ENCODE assay signal across 9 cellular contexts in the genomic region with DNA sequence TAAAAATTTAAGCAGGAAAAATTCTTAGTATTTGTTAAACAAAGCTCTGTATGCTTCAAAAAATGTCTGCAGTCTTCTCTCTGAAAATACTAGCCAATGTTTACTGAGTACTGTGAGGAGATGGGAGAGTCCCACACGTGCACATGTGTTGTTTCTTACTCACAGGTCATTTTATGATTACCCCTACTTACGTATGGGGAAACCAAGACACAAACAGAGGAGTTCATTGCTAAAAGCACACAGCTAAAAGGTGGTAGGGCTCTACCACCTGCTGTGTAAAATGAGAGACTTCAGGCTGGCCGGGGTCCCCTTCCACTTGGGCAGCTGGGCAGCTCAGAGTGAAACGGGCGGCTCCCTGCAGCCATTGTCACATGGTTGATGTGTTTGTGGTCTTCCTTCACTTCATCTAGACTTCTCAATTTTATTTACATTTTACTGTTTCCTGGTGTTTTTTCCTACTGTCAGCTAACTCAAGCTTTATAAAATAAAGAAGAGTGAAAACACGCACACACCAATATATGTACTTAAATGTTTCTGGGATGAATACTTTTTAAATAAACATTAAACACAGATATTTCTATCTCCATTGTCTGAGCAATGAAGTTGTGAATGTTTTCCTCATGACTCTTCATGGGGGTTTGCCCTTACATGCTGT.
A peak's percentile ranks its signal among the peaks of the same experiment; 100 is the strongest.
DNase-seq lines count a peak whose midpoint lies in the region; ATAC-seq and TF ChIP-seq lines count a peak whose summit lies in the region.
"Had no signal": no experiment of that assay in that cellular context is flagged by ENCODE, and none has a peak within 500 bp of the region (broad histone marks: within the 10 kb centered on the region; RNA-seq: fewer than 3 reads in every experiment).

No MANE protein-coding gene starts in this region.

- TF ChIP-seq POLR2A in prostate gland (IDR thresholded peaks at IDR 0.05), result no peak

- no peak for DNase-seq in CD4-positive, CD25-positive, alpha-beta regulatory T cell
- peak; percentile 64 for DNase-seq in brain microvascular endothelial cell
- no peak for DNase-seq in osteocyte (ENCODE audit: extremely low spot score, unreplicated experiment)
- no peak for DNase-seq in prostate gland (ENCODE audit: low spot score)
- no peak for DNase-seq in NCI-H524 (lab: John Stamatoyannopoulos, UW)
- DNase-seq: MG63 had no signal

- H3K4me1 Mint-ChIP-seq in CD4-positive, CD25-positive, alpha-beta regulatory T cell, result peaks cover 23 to 85% (median 65%) of the 10 kb centered on the region in 4 donors
- peaks cover 53 to 74% (median 62%) of the 10 kb centered on the region in 3 donors for H3K4me1 Mint-ChIP-seq in IgD-negative memory B cell
- peaks cover 57% of the 10 kb centered on the region for H3K4me1 Mint-ChIP-seq in osteocyte (ENCODE audit: unreplicated experiment)

- no peaks in the 10 kb centered on the region for H3K9me3 ChIP-seq in CD4-positive, CD25-positive, alpha-beta regulatory T cell (ENCODE audit: control insufficient read depth in 2 of 2, low read length in 2 of 2)
- H3K9me3 ChIP-seq in prostate gland, result no peaks in the 10 kb centered on the region

- peaks cover 84% of the 10 kb centered on the region for H3K4me1 ChIP-seq in CD4-positive, CD25-positive, alpha-beta regulatory T cell (ENCODE audit: control insufficient read depth, insufficient read depth, low read length, poor library complexity, severe bottlenecking)
- H3K4me1 ChIP-seq in prostate gland (replicated peaks), result no peaks in the 10 kb centered on the region

- no peaks in the 10 kb centered on the region for H3K27me3 Mint-ChIP-seq in CD4-positive, CD25-positive, alpha-beta regulatory T cell
- no peaks in the 10 kb centered on the region for H3K27me3 Mint-ChIP-seq in IgD-negative memory B cell
- no peaks in the 10 kb centered on the region for H3K27me3 Mint-ChIP-seq in osteocyte (ENCODE audit: unreplicated experiment)

- H3K9me3 Mint-ChIP-seq in CD4-positive, CD25-positive, alpha-beta regulatory T cell, result no peaks in the 10 kb centered on the region
- peaks cover 0 to 2% (median 0%) of the 10 kb centered on the region in 3 donors for H3K9me3 Mint-ChIP-seq in IgD-negative memory B cell
- no peaks in the 10 kb centered on the region for H3K9me3 Mint-ChIP-seq in osteocyte (ENCODE audit: unreplicated experiment)

- H3K36me3 Mint-ChIP-seq in CD4-positive, CD25-positive, alpha-beta regulatory T cell, result peaks cover 44% of the 10 kb centered on the region
- H3K36me3 Mint-ChIP-seq in IgD-negative memory B cell (peaks cover 7% of the 10 kb centered on the region), osteocyte (ENCODE audit: unreplicated experiment) (peaks cover 6% of the 10 kb centered on the region)

- H3K27ac ChIP-seq in CD4-positive, CD25-positive, alpha-beta regulatory T cell (ENCODE audit: insufficient read depth, low read length, poor library complexity, severe bottlenecking), result peak overlapping the region; percentile 89
- H3K27ac ChIP-seq in brain microvascular endothelial cell, result peak overlapping the region; percentile 100
- no peak overlapping the region for H3K27ac ChIP-seq in prostate gland

- H3K4me3 ChIP-seq in CD4-positive, CD25-positive, alpha-beta regulatory T cell (ENCODE audit: low read depth, low read length), result peak overlapping the region; percentile 54
- no peak overlapping the region for H3K4me3 ChIP-seq in brain microvascular endothelial cell (ENCODE audit: low read depth, low read length)
- no peak overlapping the region for H3K4me3 ChIP-seq in prostate gland
- H3K4me3 ChIP-seq: MG63 had no signal

- no peaks in the 10 kb centered on the region for H3K27me3 ChIP-seq in CD4-positive, CD25-positive, alpha-beta regulatory T cell (ENCODE audit: control insufficient read depth, insufficient read depth, low read length)
- H3K27me3 ChIP-seq in brain microvascular endothelial cell (replicated peaks) (no peaks in the 10 kb centered on the region), prostate gland (replicated peaks; ENCODE audit: insufficient read depth) (no peaks in the 10 kb centered on the region)
- H3K27me3 ChIP-seq: MG63 had no signal

- TF ChIP-seq CTCF in brain microvascular endothelial cell (IDR thresholded peaks at IDR 0.05; ENCODE audit: low read depth, low read length, missing control alignments), result no peak
- TF ChIP-seq CTCF in osteocyte (IDR thresholded peaks at IDR 0.05), result no peak
- TF ChIP-seq CTCF in prostate gland (IDR thresholded peaks at IDR 0.05), result no peak

- H3K36me3 ChIP-seq in CD4-positive, CD25-positive, alpha-beta regulatory T cell (ENCODE audit: control insufficient read depth, insufficient read depth, low read length), result peaks cover 26% of the 10 kb centered on the region
- peaks cover 9% of the 10 kb centered on the region for H3K36me3 ChIP-seq in brain microvascular endothelial cell (replicated peaks)
- no peaks in the 10 kb centered on the region for H3K36me3 ChIP-seq in prostate gland
- H3K36me3 ChIP-seq: MG63 had no signal

- no peak for ATAC-seq in CD4-positive, CD25-positive, alpha-beta regulatory T cell (ENCODE audit: low read depth in 2 of 2)
- ATAC-seq in GM18861 (IDR thresholded peaks at IDR 0.05; ENCODE audit: unreplicated experiment) (no peak), HG03175 (IDR thresholded peaks at IDR 0.05; ENCODE audit: unreplicated experiment) (no peak)

- in situ Hi-C loops in brain microvascular endothelial cell (cut with HindIII; ENCODE audit: low pct_ligation_motif_present, low sequenced_read_pairs), result loop anchor here (25.0 kb wide), 1 partner anchor 151 kb away; no protein-coding TSS in a partner anchor

- peak overlapping the region; percentile 52 to 83 (median 68) for H3K4me3 Mint-ChIP-seq in CD4-positive, CD25-positive, alpha-beta regulatory T cell
- peak overlapping the region in 3 of 4 donors; percentile 51 to 93 (median 81) for H3K4me3 Mint-ChIP-seq in IgD-negative memory B cell
- H3K4me3 Mint-ChIP-seq in osteocyte (ENCODE audit: unreplicated experiment), result no peak overlapping the region

- 80% methylated on average over 6 of the region's 6 CpGs for WGBS in prostate gland

- intact Hi-C loops in prostate gland (cut with DNase I), result no loop called here

- H3K27ac Mint-ChIP-seq in CD4-positive, CD25-positive, alpha-beta regulatory T cell, result peak overlapping the region; percentile 92 to 99 (median 99)
- H3K27ac Mint-ChIP-seq in IgD-negative memory B cell (peak overlapping the region; percentile 97 to 100 (median 97)), osteocyte (ENCODE audit: unreplicated experiment) (peak overlapping the region; percentile 83)

Comparison
In these comparisons a context has a peak if more than half of its experiments do, and no peak if none do; other contexts are left out.
1. H3K27ac ChIP-seq: peak in CD4-positive, CD25-positive, alpha-beta regulatory T cell (single experiment) and brain microvascular endothelial cell (single experiment); none in prostate gland (0 of 2).
2. Peak in every context shown above with its lines, with median percentiles within 50 percentile points of each other: H3K27ac Mint-ChIP-seq.